In genomic region chr10:88070080-88070880, GRCh38 we compare ENCODE assay signal across 11 cellular contexts.
DNase-seq lines count a peak whose midpoint lies in the region; ATAC-seq, FAIRE-seq and TF ChIP-seq lines count a peak whose summit lies in the region.
"Had no signal": no experiment of that assay in that cellular context is flagged by ENCODE, and none has a peak within 500 bp of the region (broad histone marks: within the 10 kb centered on the region; RNA-seq: fewer than 3 reads in every experiment).

No MANE protein-coding gene starts in this region.

- H3K79me2 ChIP-seq in DOHH2 (ENCODE audit: control insufficient read depth, low read length) = no peaks in the 10 kb centered on the region

- peak overlapping the region; percentile 85 for H3K27ac ChIP-seq in DOHH2 (ENCODE audit: low read depth, low read length)

- FAIRE-seq in bronchial epithelial cell (lab: Jason Lieb, UNC) = no peak

- H3K36me3 ChIP-seq in DOHH2 (ENCODE audit: control insufficient read depth, low read length) (peaks cover 12% of the 10 kb centered on the region), bronchial epithelial cell (ENCODE audit: control insufficient read depth, insufficient read depth, low read length) (no peaks in the 10 kb centered on the region)

- DNase-seq in bronchial epithelial cell (ENCODE audit: low read depth) (peak; percentile 74), Right ventricle myocardium inferior (ENCODE audit: missing footprints) (no peak), NCI-H748 (lab: John Stamatoyannopoulos, UW; ENCODE audit: unreplicated experiment) (no peak)
- no peak for DNase-seq in stimulated activated effector memory CD8-positive, alpha-beta T cell treated with anti-CD3 and anti-CD28 coated beads, Interleukin-12 subunit alpha, Interleukin-12 subunit beta, amount 100 ng/mL, for 72 hours (ENCODE audit: low spot score in 2 of 2)
- no peak for DNase-seq in activated CD4-positive, alpha-beta T cell treated with anti-CD3 and anti-CD28 coated beads for 4 hours
- DNase-seq: effector memory CD4-positive, alpha-beta T cell; RPMI8226; stimulated activated CD4-positive, alpha-beta T cell treated with anti-CD3 and anti-CD28 coated beads, Interleukin-2, amount 100 ng/mL, for 24 hours had no signal

- H3K27me3 ChIP-seq in DOHH2 (ENCODE audit: control insufficient read depth, low read length) (no peaks in the 10 kb centered on the region), bronchial epithelial cell (ENCODE audit: control insufficient read depth, insufficient read depth, low read length) (no peaks in the 10 kb centered on the region)

- H3K4me2 ChIP-seq in DOHH2 (ENCODE audit: low read length) = peak overlapping the region; percentile 94

- intact Hi-C loops in Right ventricle myocardium inferior (cut with DNase I) = no loop called here

- peak; percentile 49 for ATAC-seq in GM19438 (IDR thresholded peaks at IDR 0.05; ENCODE audit: low read depth, unreplicated experiment)
- peak; percentile 72 for ATAC-seq in HG03139 (IDR thresholded peaks at IDR 0.05; ENCODE audit: unreplicated experiment)
- no peak for ATAC-seq in Right ventricle myocardium inferior
- no peak for ATAC-seq in stimulated activated effector memory CD8-positive, alpha-beta T cell treated with anti-CD3 and anti-CD28 coated beads, Interleukin-12 subunit alpha, Interleukin-12 subunit beta, amount 100 ng/mL, for 72 hours

- H3K9me3 ChIP-seq in DOHH2 (ENCODE audit: control insufficient read depth, insufficient read depth, low read length) = no peaks in the 10 kb centered on the region

- no peaks in the 10 kb centered on the region for H4K20me1 ChIP-seq in DOHH2 (ENCODE audit: control insufficient read depth, insufficient read depth, low read depth, low read length)

- H3F3A ChIP-seq in DOHH2 (ENCODE audit: control insufficient read depth, insufficient read depth) = peaks cover 36% of the 10 kb centered on the region

- H3K9me3 Mint-ChIP-seq in stimulated activated effector memory CD8-positive, alpha-beta T cell treated with anti-CD3 and anti-CD28 coated beads, Interleukin-12 subunit alpha, Interleukin-12 subunit beta, amount 100 ng/mL, for 72 hours = no peaks in the 10 kb centered on the region

- no peak for TF ChIP-seq CTCF in DOHH2 (IDR thresholded peaks at IDR 0.05; ENCODE audit: low read depth, low read length, poor library complexity, severe bottlenecking)
- TF ChIP-seq CTCF in bronchial epithelial cell (IDR thresholded peaks at IDR 0.05; ENCODE audit: insufficient read depth, low read length, severe bottlenecking) = no peak

- H3K4me3 ChIP-seq in DOHH2 (ENCODE audit: low read length) (peak overlapping the region; percentile 50), bronchial epithelial cell (ENCODE audit: low read depth, low read length) (no peak overlapping the region)

- H3K4me3 Mint-ChIP-seq in stimulated activated effector memory CD8-positive, alpha-beta T cell treated with anti-CD3 and anti-CD28 coated beads, Interleukin-12 subunit alpha, Interleukin-12 subunit beta, amount 100 ng/mL, for 72 hours = no peak overlapping the region

- H3K4me1 Mint-ChIP-seq in stimulated activated effector memory CD8-positive, alpha-beta T cell treated with anti-CD3 and anti-CD28 coated beads, Interleukin-12 subunit alpha, Interleukin-12 subunit beta, amount 100 ng/mL, for 72 hours = peaks cover 24% of the 10 kb centered on the region

- no peaks in the 10 kb centered on the region for H3K36me3 Mint-ChIP-seq in stimulated activated effector memory CD8-positive, alpha-beta T cell treated with anti-CD3 and anti-CD28 coated beads, Interleukin-12 subunit alpha, Interleukin-12 subunit beta, amount 100 ng/mL, for 72 hours

- H3K4me1 ChIP-seq in DOHH2 (ENCODE audit: control insufficient read depth, low read length) = peaks cover 99% of the 10 kb centered on the region

- no peaks in the 10 kb centered on the region for H3K9me2 ChIP-seq in DOHH2 (replicated peaks; ENCODE audit: control insufficient read depth, low read length)

- H3K27ac Mint-ChIP-seq in stimulated activated effector memory CD8-positive, alpha-beta T cell treated with anti-CD3 and anti-CD28 coated beads, Interleukin-12 subunit alpha, Interleukin-12 subunit beta, amount 100 ng/mL, for 72 hours = no peak overlapping the region

Comparison
In these comparisons a context has a peak if more than half of its experiments do, and no peak if none do; other contexts are left out.
1. ATAC-seq: peak in GM19438 (single experiment) and HG03139 (single experiment); none in Right ventricle myocardium inferior (single experiment) and stimulated activated effector memory CD8-positive, alpha-beta T cell treated with anti-CD3 and anti-CD28 coated beads, Interleukin-12 subunit alpha, Interleukin-12 subunit beta, amount 100 ng/mL, for 72 hours (single experiment).